ENCODE assay signal across 18 cellular contexts in genomic region chr17:76679242-76679641, GRCh38. TPM values are rescaled to one million over a fixed set of nuclear protein-coding genes. Genes with fewer than 3 reads are reported as not detected.
DNase-seq lines count a peak whose midpoint lies in the region; ATAC-seq lines count a peak whose summit lies in the region.
"Had no signal": no experiment of that assay in that cellular context is flagged by ENCODE, and none has a peak within 500 bp of the region (broad histone marks: within the 10 kb centered on the region; RNA-seq: fewer than 3 reads in every experiment).

No MANE protein-coding gene starts in this region.

- no peak overlapping the region for H4K91ac ChIP-seq in neuronal stem cell (ENCODE audit: low read depth, low read length, poor library complexity)

- peak overlapping the region; percentile 20 for H3K27ac Mint-ChIP-seq in activated T-cell treated with anti-CD3 and anti-CD28 coated beads, Interleukin-2, amount 50 U/mL, for 72 hours
- no peak overlapping the region for H3K27ac Mint-ChIP-seq in activated T-helper 1 cell treated with anti-CD3 and anti-CD28 coated beads, Interleukin-12 subunit alpha, Interleukin-12 subunit beta, Interleukin-2, Interleukin-4 antibody, amounts not matched to agents 30 ng/mL and 10 ng/mL and 1 ng/mL, durations not matched to agents 14 hours and 24 hours and 36 hours
- H3K27ac Mint-ChIP-seq: CD8-positive, alpha-beta T cell; H9 had no signal

- no peaks in the 10 kb centered on the region for H3K79me1 ChIP-seq in neuronal stem cell (ENCODE audit: low read depth, low read length)

- no peak overlapping the region for H2BK12ac ChIP-seq in neuronal stem cell (ENCODE audit: low read length)

- H3K36me3 ChIP-seq in BLaER1 treated with 17β-estradiol and CSF1 and Interleukin-3, amounts not matched to agents 10 nM and 100 nM: peaks cover 0 to 4% (median 0%) of the 10 kb centered on the region in 11 experiments; a peak in 2 of 22 replicates
- H3K36me3 ChIP-seq in thymus (ENCODE audit: control insufficient read depth, insufficient read depth): no peaks in the 10 kb centered on the region
- peaks cover 6 to 8% of the 10 kb centered on the region in 2 donors for H3K36me3 ChIP-seq in neuronal stem cell (replicated peaks in 1 of 2; ENCODE audit: control insufficient read depth in 2 of 2, insufficient read depth in 2 of 2, low read length in 2 of 2)

- H3K4me3 Mint-ChIP-seq in activated T-cell treated with anti-CD3 and anti-CD28 coated beads, Interleukin-2, amount 50 U/mL, for 72 hours: no peak overlapping the region
- no peak overlapping the region for H3K4me3 Mint-ChIP-seq in activated T-cell treated with anti-CD3 and anti-CD28 coated beads, Interleukin-2, amount 50 U/mL, for 4 hours
- H3K4me3 Mint-ChIP-seq in activated T-helper 1 cell treated with anti-CD3 and anti-CD28 coated beads, Interleukin-12 subunit alpha, Interleukin-12 subunit beta, Interleukin-2, Interleukin-4 antibody, amounts not matched to agents 30 ng/mL and 10 ng/mL and 1 ng/mL, durations not matched to agents 14 hours and 24 hours and 36 hours: no peak overlapping the region
- H3K4me3 Mint-ChIP-seq: CD8-positive, alpha-beta T cell; H9 had no signal

- H2BK15ac ChIP-seq in neuronal stem cell (ENCODE audit: low read length): no peak overlapping the region

- H3K4me1 Mint-ChIP-seq in activated T-cell treated with anti-CD3 and anti-CD28 coated beads, Interleukin-2, amount 50 U/mL, for 72 hours (ENCODE audit: low read depth): peaks cover 7% of the 10 kb centered on the region
- H3K4me1 Mint-ChIP-seq in activated T-cell treated with anti-CD3 and anti-CD28 coated beads, Interleukin-2, amount 50 U/mL, for 4 hours (ENCODE audit: low read depth): peaks cover 16% of the 10 kb centered on the region
- no peaks in the 10 kb centered on the region for H3K4me1 Mint-ChIP-seq in activated T-helper 1 cell treated with anti-CD3 and anti-CD28 coated beads, Interleukin-12 subunit alpha, Interleukin-12 subunit beta, Interleukin-2, Interleukin-4 antibody, amounts not matched to agents 30 ng/mL and 10 ng/mL and 1 ng/mL, durations not matched to agents 14 hours and 24 hours and 36 hours (ENCODE audit: low read depth)

- H3K9me3 Mint-ChIP-seq in activated T-cell treated with anti-CD3 and anti-CD28 coated beads, Interleukin-2, amount 50 U/mL, for 72 hours: no peaks in the 10 kb centered on the region
- H3K9me3 Mint-ChIP-seq in activated T-cell treated with anti-CD3 and anti-CD28 coated beads, Interleukin-2, amount 50 U/mL, for 4 hours: no peaks in the 10 kb centered on the region
- no peaks in the 10 kb centered on the region for H3K9me3 Mint-ChIP-seq in activated T-helper 1 cell treated with anti-CD3 and anti-CD28 coated beads, Interleukin-12 subunit alpha, Interleukin-12 subunit beta, Interleukin-2, Interleukin-4 antibody, amounts not matched to agents 30 ng/mL and 10 ng/mL and 1 ng/mL, durations not matched to agents 14 hours and 24 hours and 36 hours
- H3K9me3 Mint-ChIP-seq: CD8-positive, alpha-beta T cell; H9 had no signal

- no peaks in the 10 kb centered on the region for H3K36me3 Mint-ChIP-seq in activated T-cell treated with anti-CD3 and anti-CD28 coated beads, Interleukin-2, amount 50 U/mL, for 72 hours (ENCODE audit: insufficient read depth in 2 of 2)
- no peaks in the 10 kb centered on the region for H3K36me3 Mint-ChIP-seq in activated T-cell treated with anti-CD3 and anti-CD28 coated beads, Interleukin-2, amount 50 U/mL, for 4 hours (ENCODE audit: insufficient read depth)
- H3K36me3 Mint-ChIP-seq in activated T-helper 1 cell treated with anti-CD3 and anti-CD28 coated beads, Interleukin-12 subunit alpha, Interleukin-12 subunit beta, Interleukin-2, Interleukin-4 antibody, amounts not matched to agents 30 ng/mL and 10 ng/mL and 1 ng/mL, durations not matched to agents 14 hours and 24 hours and 36 hours (ENCODE audit: low read depth): no peaks in the 10 kb centered on the region
- H3K36me3 Mint-ChIP-seq: CD8-positive, alpha-beta T cell had no signal

- no peak overlapping the region for H3K14ac ChIP-seq in neuronal stem cell (ENCODE audit: low read length)

- no peak for DNase-seq in activated T-cell treated with anti-CD3 and anti-CD28 coated beads, Interleukin-2, amount 50 U/mL, for 72 hours
- DNase-seq in activated T-cell treated with anti-CD3 and anti-CD28 coated beads, Interleukin-2, amount 50 U/mL, for 4 hours: no peak
- peak; percentile 81 for DNase-seq in SK-MEL-5 (ENCODE audit: low read depth, low spot score)
- no peak for DNase-seq in activated T-helper 1 cell treated with anti-CD3 and anti-CD28 coated beads, Interleukin-12 subunit alpha, Interleukin-12 subunit beta, Interleukin-2, Interleukin-4 antibody, amounts not matched to agents 30 ng/mL and 10 ng/mL and 1 ng/mL, durations not matched to agents 14 hours and 24 hours and 36 hours (ENCODE audit: low spot score)
- DNase-seq in neuronal stem cell (ENCODE audit: low spot score): no peak
- DNase-seq: 8988T; AML-193; C1 segment of cervical spinal cord; CD8-positive, alpha-beta T cell; COR-L47; DMS153; DMS79 treated with DMSO at 0.1 percent for 48 hours; GDM1; GOT3; H9 had no signal

- peaks cover 0 to 5% (median 0%) of the 10 kb centered on the region in 11 experiments; a peak in 2 of 22 replicates for H3K9me3 ChIP-seq in BLaER1 treated with 17β-estradiol and CSF1 and Interleukin-3, amounts not matched to agents 10 nM and 100 nM (replicated peaks in 1 of 11)
- no peaks in the 10 kb centered on the region for H3K9me3 ChIP-seq in thymus (ENCODE audit: control insufficient read depth)
- no peaks in the 10 kb centered on the region for H3K9me3 ChIP-seq in neuronal stem cell (replicated peaks in 1 of 2; ENCODE audit: control insufficient read depth in 2 of 2, insufficient read depth in 1 of 2, low read depth in 1 of 2, low read length in 2 of 2)

- no peak overlapping the region for H3K4ac ChIP-seq in neuronal stem cell (ENCODE audit: low read length)

- H2AFZ ChIP-seq in neuronal stem cell (ENCODE audit: low read length): no peak overlapping the region

- H4K20me1 ChIP-seq in BLaER1 treated with 17β-estradiol and CSF1 and Interleukin-3, amounts not matched to agents 10 nM and 100 nM: peaks cover 0 to 39% (median 15%) of the 10 kb centered on the region in 11 experiments; a peak in 15 of 22 replicates

- no peaks in the 10 kb centered on the region for H3K27me3 ChIP-seq in BLaER1 treated with 17β-estradiol and CSF1 and Interleukin-3, amounts not matched to agents 10 nM and 100 nM
- no peaks in the 10 kb centered on the region for H3K27me3 ChIP-seq in thymus (ENCODE audit: control insufficient read depth, insufficient read depth)
- H3K27me3 ChIP-seq in neuronal stem cell (ENCODE audit: control insufficient read depth in 3 of 3, insufficient read depth in 3 of 3, low read depth in 1 of 3, low read length in 3 of 3): no peaks in the 10 kb centered on the region

- peaks cover 52 to 73% (median 66%) of the 10 kb centered on the region in 10 experiments for H3K4me1 ChIP-seq in BLaER1 treated with 17β-estradiol and CSF1 and Interleukin-3, amounts not matched to agents 10 nM and 100 nM
- peaks cover 24% of the 10 kb centered on the region for H3K4me1 ChIP-seq in thymus (ENCODE audit: control insufficient read depth, insufficient read depth, low read length)
- peaks cover 6 to 8% of the 10 kb centered on the region in 2 donors for H3K4me1 ChIP-seq in neuronal stem cell (ENCODE audit: control insufficient read depth in 2 of 2, insufficient read depth in 1 of 2, low read depth in 1 of 2, low read length in 2 of 2)

- H3K18ac ChIP-seq in neuronal stem cell (ENCODE audit: low read length): no peak overlapping the region

- no peak overlapping the region for H2BK5ac ChIP-seq in neuronal stem cell (ENCODE audit: low read length)

- intact Hi-C loops in activated T-helper 1 cell treated with anti-CD3 and anti-CD28 coated beads, Interleukin-12 subunit alpha, Interleukin-12 subunit beta, Interleukin-2, Interleukin-4 antibody, amounts not matched to agents 30 ng/mL and 10 ng/mL and 1 ng/mL, durations not matched to agents 14 hours and 24 hours and 36 hours (cut with micrococcal nuclease): no loop called here

- H3K4me2 ChIP-seq in BLaER1 treated with 17β-estradiol and CSF1 and Interleukin-3, amounts not matched to agents 10 nM and 100 nM: peak overlapping the region; percentile 47 to 90 (median 81)
- no peak overlapping the region for H3K4me2 ChIP-seq in neuronal stem cell (ENCODE audit: insufficient read depth, low read length, poor library complexity, severe bottlenecking)

- H3K4me3 ChIP-seq in BLaER1 treated with 17β-estradiol and CSF1 and Interleukin-3, amounts not matched to agents 10 nM and 100 nM: peak overlapping the region in 1 of 10 experiments; percentile 1; a peak in 1 of 20 replicates
- no peak overlapping the region for H3K4me3 ChIP-seq in thymus (ENCODE audit: low read length)
- H3K4me3 ChIP-seq in neuronal stem cell (ENCODE audit: low read length in 2 of 2): no peak overlapping the region

- peak overlapping the region in 6 of 11 experiments; percentile 27 to 65 (median 47); a peak in 8 of 22 replicates for H3K27ac ChIP-seq in BLaER1 treated with 17β-estradiol and CSF1 and Interleukin-3, amounts not matched to agents 10 nM and 100 nM
- H3K27ac ChIP-seq in thymus (ENCODE audit: low read depth) (peak overlapping the region; percentile 43), neuronal stem cell (replicated peaks; ENCODE audit: low read length) (no peak overlapping the region)

- H3K9ac ChIP-seq in BLaER1 treated with 17β-estradiol and CSF1 and Interleukin-3, amounts not matched to agents 10 nM and 100 nM: peak overlapping the region in 3 of 11 experiments; percentile 20 to 47 (median 26); a peak in 3 of 22 replicates
- H3K9ac ChIP-seq in neuronal stem cell (ENCODE audit: low read depth, low read length, poor library complexity): no peak overlapping the region

- H3K27me3 Mint-ChIP-seq in activated T-cell treated with anti-CD3 and anti-CD28 coated beads, Interleukin-2, amount 50 U/mL, for 72 hours (ENCODE audit: low read depth): no peaks in the 10 kb centered on the region
- H3K27me3 Mint-ChIP-seq in activated T-cell treated with anti-CD3 and anti-CD28 coated beads, Interleukin-2, amount 50 U/mL, for 4 hours (ENCODE audit: low read depth): no peaks in the 10 kb centered on the region
- H3K27me3 Mint-ChIP-seq in activated T-helper 1 cell treated with anti-CD3 and anti-CD28 coated beads, Interleukin-12 subunit alpha, Interleukin-12 subunit beta, Interleukin-2, Interleukin-4 antibody, amounts not matched to agents 30 ng/mL and 10 ng/mL and 1 ng/mL, durations not matched to agents 14 hours and 24 hours and 36 hours (ENCODE audit: insufficient read depth): peaks cover 13% of the 10 kb centered on the region

- in situ Hi-C loops in SK-MEL-5 (cut with HindIII; ENCODE audit: low pct_unique_long_range_greater_than_20kb, low sequenced_read_pairs): no loop called here

- H2AK5ac ChIP-seq in neuronal stem cell (ENCODE audit: low read depth, low read length): no peak overlapping the region

- 86% methylated on average over 1 of the region's 1 CpG for WGBS in thymus
- no CpG with 5 or more reads among the region's 1 CpG for WGBS in neuronal stem cell (ENCODE audit: extremely low coverage in 2 of 2, insufficient read length in 2 of 2, insufficient replicate concordance in 1 of 2), 2 donors

- H3K23ac ChIP-seq in neuronal stem cell (ENCODE audit: low read depth, low read length, poor library complexity): no peak overlapping the region

- ATAC-seq in activated T-cell treated with anti-CD3 and anti-CD28 coated beads, Interleukin-2, amount 50 U/mL, for 72 hours (replicated peaks in 1 of 2): no peak
- no peak for ATAC-seq in activated T-cell treated with anti-CD3 and anti-CD28 coated beads, Interleukin-2, amount 50 U/mL, for 4 hours

- no peak overlapping the region for H2BK120ac ChIP-seq in neuronal stem cell (ENCODE audit: low read depth, low read length)

- no peak overlapping the region for H4K8ac ChIP-seq in neuronal stem cell (ENCODE audit: low read depth, low read length)

RNA-seq across cellular contexts. Expression of gene MXRA7, which starts 31.5 kb away (rescaled TPM):
- 10 to 100 TPM; 17.4 to 21.8 TPM for total RNA-seq in activated T-cell treated with anti-CD3 and anti-CD28 coated beads, Interleukin-2, amount 50 U/mL, for 72 hours
- total RNA-seq in activated T-cell treated with anti-CD3 and anti-CD28 coated beads, Interleukin-2, amount 50 U/mL, for 4 hours: 1 to 10 TPM; 2.0 to 2.3 (median 2.0) TPM
- 197 and 199 TPM in 2 replicates for total RNA-seq in SK-MEL-5 (2014; rRNA removed; shearing (Covaris generic))
- 219 and 242 TPM in 2 replicates for polyA plus RNA-seq in SK-MEL-5 (2015; cell fraction: cytosol; rRNA removed)
- 39.9 and 48.4 TPM in 2 replicates for polyA plus RNA-seq in SK-MEL-5 (2015; cell fraction: nucleus; rRNA removed)
- polyA plus RNA-seq in thymus: 47.1 TPM
- total RNA-seq in activated T-helper 1 cell treated with anti-CD3 and anti-CD28 coated beads, Interleukin-12 subunit alpha, Interleukin-12 subunit beta, Interleukin-2, Interleukin-4 antibody, amounts not matched to agents 30 ng/mL and 10 ng/mL and 1 ng/mL, durations not matched to agents 14 hours and 24 hours and 36 hours: 3.8 and 5.1 TPM in 2 replicates
- polyA plus RNA-seq in neuronal stem cell (2013, experiment 1 of 2): 91.4 TPM
- polyA plus RNA-seq in neuronal stem cell (2013, experiment 2 of 2): 90.3 TPM

RNA-seq across cellular contexts. Expression of gene ST6GALNAC1, which starts 35.7 kb away (rescaled TPM):
- total RNA-seq in activated T-cell treated with anti-CD3 and anti-CD28 coated beads, Interleukin-2, amount 50 U/mL, for 72 hours: 1 to 10 TPM in 1 of 2 donors, under 1 TPM in 1; 0.44 to 1.8 TPM
- 1 to 10 TPM in 1 of 3 donors, under 1 TPM in 2; 0.57 to 1.1 (median 0.63) TPM for total RNA-seq in activated T-cell treated with anti-CD3 and anti-CD28 coated beads, Interleukin-2, amount 50 U/mL, for 4 hours
- total RNA-seq in SK-MEL-5 (2014; rRNA removed; shearing (Covaris generic)): 0.79 and 1.7 TPM in 2 replicates
- polyA plus RNA-seq in SK-MEL-5 (2015; cell fraction: cytosol; rRNA removed): 1.2 and 1.3 TPM in 2 replicates
- polyA plus RNA-seq in SK-MEL-5 (2015; cell fraction: nucleus; rRNA removed): 2.8 and 13.7 TPM in 2 replicates
- 1.6 TPM for polyA plus RNA-seq in thymus
- 0.78 and 0.83 TPM in 2 replicates for total RNA-seq in activated T-helper 1 cell treated with anti-CD3 and anti-CD28 coated beads, Interleukin-12 subunit alpha, Interleukin-12 subunit beta, Interleukin-2, Interleukin-4 antibody, amounts not matched to agents 30 ng/mL and 10 ng/mL and 1 ng/mL, durations not matched to agents 14 hours and 24 hours and 36 hours
- polyA plus RNA-seq in neuronal stem cell (2013, experiment 1 of 2): not detected
- polyA plus RNA-seq in neuronal stem cell (2013, experiment 2 of 2): not detected
- total RNA-seq: CD8-positive, alpha-beta T cell; H9; HT1080 had no signal

RNA-seq across cellular contexts. Expression of gene JMJD6, which starts 47.2 kb away (rescaled TPM):
- 10 to 100 TPM; 56.5 to 67.2 TPM for total RNA-seq in activated T-cell treated with anti-CD3 and anti-CD28 coated beads, Interleukin-2, amount 50 U/mL, for 72 hours
- 10 to 100 TPM; 67.3 to 73.2 (median 68.7) TPM for total RNA-seq in activated T-cell treated with anti-CD3 and anti-CD28 coated beads, Interleukin-2, amount 50 U/mL, for 4 hours
- 46.1 and 48.7 TPM in 2 replicates for total RNA-seq in SK-MEL-5 (2014; rRNA removed; shearing (Covaris generic))
- 59.1 and 64.8 TPM in 2 replicates for polyA plus RNA-seq in SK-MEL-5 (2015; cell fraction: cytosol; rRNA removed)
- 66.6 and 97.1 TPM in 2 replicates for polyA plus RNA-seq in SK-MEL-5 (2015; cell fraction: nucleus; rRNA removed)
- polyA plus RNA-seq in thymus: 31.9 TPM
- 80.5 TPM in 2 replicates for total RNA-seq in activated T-helper 1 cell treated with anti-CD3 and anti-CD28 coated beads, Interleukin-12 subunit alpha, Interleukin-12 subunit beta, Interleukin-2, Interleukin-4 antibody, amounts not matched to agents 30 ng/mL and 10 ng/mL and 1 ng/mL, durations not matched to agents 14 hours and 24 hours and 36 hours
- polyA plus RNA-seq in neuronal stem cell (2013, experiment 1 of 2): 9.1 TPM
- polyA plus RNA-seq in neuronal stem cell (2013, experiment 2 of 2): 9.1 TPM

RNA-seq across cellular contexts. Expression of gene METTL23, which starts 47.4 kb away (rescaled TPM):
- 10 to 100 TPM; 25.4 to 30.7 TPM for total RNA-seq in activated T-cell treated with anti-CD3 and anti-CD28 coated beads, Interleukin-2, amount 50 U/mL, for 72 hours
- 10 to 100 TPM; 31.4 to 34.4 (median 31.5) TPM for total RNA-seq in activated T-cell treated with anti-CD3 and anti-CD28 coated beads, Interleukin-2, amount 50 U/mL, for 4 hours
- 180 and 183 TPM in 2 replicates for total RNA-seq in SK-MEL-5 (2014; rRNA removed; shearing (Covaris generic))
- polyA plus RNA-seq in SK-MEL-5 (2015; cell fraction: cytosol; rRNA removed): 171 and 186 TPM in 2 replicates
- polyA plus RNA-seq in SK-MEL-5 (2015; cell fraction: nucleus; rRNA removed): 206 and 248 TPM in 2 replicates
- 70.1 TPM for polyA plus RNA-seq in thymus
- 35.5 and 38.2 TPM in 2 replicates for total RNA-seq in activated T-helper 1 cell treated with anti-CD3 and anti-CD28 coated beads, Interleukin-12 subunit alpha, Interleukin-12 subunit beta, Interleukin-2, Interleukin-4 antibody, amounts not matched to agents 30 ng/mL and 10 ng/mL and 1 ng/mL, durations not matched to agents 14 hours and 24 hours and 36 hours
- polyA plus RNA-seq in neuronal stem cell (2013, experiment 1 of 2): 29.2 TPM
- polyA plus RNA-seq in neuronal stem cell (2013, experiment 2 of 2): 31.8 TPM

RNA-seq across cellular contexts. Expression of gene SRSF2, which starts 57.9 kb away (rescaled TPM):
- total RNA-seq in activated T-cell treated with anti-CD3 and anti-CD28 coated beads, Interleukin-2, amount 50 U/mL, for 72 hours: 100 to 1,000 TPM; 260 to 275 TPM
- total RNA-seq in activated T-cell treated with anti-CD3 and anti-CD28 coated beads, Interleukin-2, amount 50 U/mL, for 4 hours: 100 to 1,000 TPM; 845 to 927 (median 920) TPM
- 173 and 184 TPM in 2 replicates for total RNA-seq in SK-MEL-5 (2014; rRNA removed; shearing (Covaris generic))
- polyA plus RNA-seq in SK-MEL-5 (2015; cell fraction: cytosol; rRNA removed): 387 and 403 TPM in 2 replicates
- polyA plus RNA-seq in SK-MEL-5 (2015; cell fraction: nucleus; rRNA removed): 3,482 and 3,724 TPM in 2 replicates
- 225 TPM for polyA plus RNA-seq in thymus
- total RNA-seq in activated T-helper 1 cell treated with anti-CD3 and anti-CD28 coated beads, Interleukin-12 subunit alpha, Interleukin-12 subunit beta, Interleukin-2, Interleukin-4 antibody, amounts not matched to agents 30 ng/mL and 10 ng/mL and 1 ng/mL, durations not matched to agents 14 hours and 24 hours and 36 hours: 535 and 541 TPM in 2 replicates
- polyA plus RNA-seq in neuronal stem cell (2013, experiment 1 of 2): 225 TPM
- 226 TPM for polyA plus RNA-seq in neuronal stem cell (2013, experiment 2 of 2)
